In the genomic region with DNA sequence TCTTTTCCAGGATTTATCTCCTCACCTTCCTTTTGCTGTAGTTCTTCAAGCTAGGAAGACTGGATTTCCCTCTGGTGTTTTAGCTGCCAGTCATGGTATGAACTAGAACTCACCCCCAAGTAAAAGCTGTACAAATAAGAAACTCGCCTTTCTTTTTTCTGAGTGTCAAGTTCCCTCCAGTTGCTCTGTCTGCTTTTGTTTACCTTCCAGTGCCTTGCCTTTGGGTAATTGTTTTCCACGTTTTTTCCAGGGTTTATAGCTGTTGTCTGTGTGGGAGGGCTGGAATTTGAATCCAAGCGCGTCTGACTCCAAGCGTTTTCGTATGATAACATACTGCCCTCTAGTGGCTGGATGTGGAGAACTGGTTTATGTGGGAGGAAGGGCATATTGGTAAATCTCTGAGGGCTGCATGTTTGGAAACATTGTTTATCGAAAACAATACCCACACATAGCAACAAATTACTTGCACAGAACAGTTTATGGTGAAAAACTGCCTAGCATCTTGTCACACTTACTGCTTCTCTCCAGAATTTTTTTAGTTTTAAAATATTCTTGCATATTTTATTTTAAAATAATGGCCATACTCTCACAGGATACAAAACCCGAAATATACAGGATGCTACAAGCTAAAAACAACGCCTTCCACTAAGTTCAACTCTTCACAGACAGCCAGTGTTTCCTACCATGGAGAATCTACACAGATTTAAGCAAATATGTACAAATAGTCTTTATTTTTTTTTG, we compare ENCODE assay signal across 8 cellular contexts. TPM values are rescaled to one million over a fixed set of nuclear protein-coding genes. Genes with fewer than 3 reads are reported as not detected.
A peak's percentile ranks its signal among the peaks of the same experiment; 100 is the strongest.
DNase-seq lines count a peak whose midpoint lies in the region; ATAC-seq, FAIRE-seq and TF ChIP-seq lines count a peak whose summit lies in the region.

No MANE protein-coding gene starts in this region.

- H3K4me1 ChIP-seq in GM12878 (ENCODE audit: control insufficient read depth, insufficient read depth, low read length) (no peaks in the 10 kb centered on the region), hepatocyte (ENCODE audit: insufficient read depth) (peaks cover 8% of the 10 kb centered on the region), sigmoid colon (peaks cover 0 to 5% (median 2%) of the 10 kb centered on the region in 4 donors)

- intact Hi-C loops in Right ventricle myocardium inferior (cut with DNase I) (loop anchor here (1.0 to 2.0 kb wide), 4 partner anchors 41 to 154 kb away; partner anchors contain the start of gene FLT3LG), cardiac septum (cut with DNase I) (loop anchor here (2.0 kb wide), 1 partner anchor 44 kb away; no protein-coding TSS in a partner anchor), GM12878 (cut with micrococcal nuclease; ENCODE audit: unreplicated experiment) (loop anchor here (1.0 to 2.0 kb wide), 2 partner anchors 41 to 74 kb away; no protein-coding TSS in a partner anchor), sigmoid colon (cut with DNase I) (loop anchor here (1.0 to 2.0 kb wide), 2 partner anchors 44 to 154 kb away; no protein-coding TSS in a partner anchor)

- CTCF ChIA-PET in GM12878 (lab: Yijun Ruan, JAX), result interaction anchor here (0.7 to 3.3 kb wide), 38 partner anchors 9 to 321 kb away, joined by 3 to 37 read pairs (median 5); partner anchors contain the start of genes FLT3LG, PIH1D1, PRMT1 and RPL13A

- TF ChIP-seq RAD21 in GM12878 (IDR thresholded peaks at IDR 0.05; ENCODE audit: insufficient read depth, low read depth, low read length), result peak; percentile 91

- H3K79me2 ChIP-seq in GM12878 (ENCODE audit: control insufficient read depth, insufficient read depth, low read length), result no peaks in the 10 kb centered on the region
- no peaks in the 10 kb centered on the region for H3K79me2 ChIP-seq in hepatocyte

- H3K9me2 ChIP-seq in hepatocyte (replicated peaks; ENCODE audit: insufficient read depth), result no peaks in the 10 kb centered on the region

- H3K9me3 ChIP-seq in GM12878 (replicated peaks; ENCODE audit: control insufficient read depth, insufficient read depth, low read length), result no peaks in the 10 kb centered on the region
- H3K9me3 ChIP-seq in hepatocyte (ENCODE audit: low read depth), result no peaks in the 10 kb centered on the region
- no peaks in the 10 kb centered on the region for H3K9me3 ChIP-seq in sigmoid colon

- TF ChIP-seq CTCF in GM12878 (IDR thresholded peaks at IDR 0.05 in 2 of 3, conservative IDR thresholded peaks at IDR 0.05 in 1 of 3; ENCODE audit: control insufficient read depth in 2 of 3, extremely low read depth in 1 of 3, insufficient read depth in 1 of 3, low read depth in 3 of 3, low read length in 3 of 3) (peak; percentile 75 to 90 (median 86)), hepatocyte (IDR thresholded peaks at IDR 0.05; ENCODE audit: poor library complexity) (peak; percentile 90), sigmoid colon (IDR thresholded peaks at IDR 0.05) (peak; percentile 74 to 94 (median 88))

- WGBS in GM12878 (ENCODE audit: insufficient coverage, insufficient replicate concordance, low lambda C conversion rate, missing lambda C conversion rate), result 9% methylated on average over 9 of the region's 9 CpGs
- 18% methylated on average over 9 of the region's 9 CpGs for WGBS in hepatocyte (ENCODE audit: low lambda C conversion rate, missing lambda C conversion rate)
- WGBS in sigmoid colon, 2 donors, result 4 to 9% methylated on average over 9 of the region's 9 CpGs

- TF ChIP-seq POLR2A in GM12878 (IDR thresholded peaks at IDR 0.05; ENCODE audit: low read depth, low read length), result no peak
- no peak for TF ChIP-seq POLR2A in sigmoid colon (IDR thresholded peaks at IDR 0.05)

- in situ Hi-C loops in GM12878 (cut with MboI), result no loop called here

- no peak overlapping the region for H3K27ac ChIP-seq in GM12878 (ENCODE audit: control insufficient read depth, insufficient read depth)
- H3K27ac ChIP-seq in hepatocyte, result peak overlapping the region; percentile 50
- peak overlapping the region in 1 of 4 donors; percentile 35 for H3K27ac ChIP-seq in sigmoid colon

- H3K4me2 ChIP-seq in GM12878 (ENCODE audit: control insufficient read depth, insufficient read depth) (no peak overlapping the region; the same call in 1 of the 2 replicates), hepatocyte (peak overlapping the region; percentile 46)

- H2AFZ ChIP-seq in GM12878 (ENCODE audit: control insufficient read depth, low read depth, low read length) (no peak overlapping the region), hepatocyte (no peak overlapping the region)

- DNase-seq in Right ventricle myocardium inferior (ENCODE audit: missing footprints), result no peak
- DNase-seq in cardiac septum (ENCODE audit: low spot score), result no peak
- DNase-seq in NCI-H146 treated with DMSO at 0.1 percent for 48 hours (lab: John Stamatoyannopoulos, UW; ENCODE audit: unreplicated experiment), result peak; percentile 91
- peak; percentile 91 for DNase-seq in SW480 (ENCODE audit: low spot score)
- peak; percentile 42 for DNase-seq in GM12878 (ENCODE audit: low read depth, low spot score)
- DNase-seq in hepatocyte (ENCODE audit: low spot score), result peak; percentile 95
- DNase-seq in sigmoid colon, result peak; percentile 88

- FAIRE-seq in GM12878 (lab: Jason Lieb, UNC), result peak; percentile 92

- H3K9ac ChIP-seq in GM12878 (ENCODE audit: control insufficient read depth, insufficient read depth, low read length), result no peak overlapping the region

- SMC1A ChIA-PET in GM12878 (lab: Charles Lee; ENCODE audit: uncharacterized antibody, unreplicated experiment), result interaction anchor here (0.5 to 5.4 kb wide), 23 partner anchors 11 to 283 kb away, joined by 3 to 70 read pairs (median 4); partner anchors contain the start of gene FLT3LG

- H3K27me3 ChIP-seq in GM12878 (replicated peaks in 1 of 2; ENCODE audit: control insufficient read depth in 2 of 2, insufficient read depth in 2 of 2, low read length in 1 of 2) (no peaks in the 10 kb centered on the region), hepatocyte (no peaks in the 10 kb centered on the region), sigmoid colon (no peaks in the 10 kb centered on the region)

- H4K20me1 ChIP-seq in GM12878 (ENCODE audit: control insufficient read depth, insufficient read depth) (no peaks in the 10 kb centered on the region), hepatocyte (ENCODE audit: insufficient read depth, poor library complexity, severe bottlenecking) (no peaks in the 10 kb centered on the region)

- RAD21 ChIA-PET in GM12878 (lab: Charles Lee; ENCODE audit: unreplicated experiment), result interaction anchor here (0.7 to 2.4 kb wide), 15 partner anchors 13 to 129 kb away, joined by 3 to 27 read pairs (median 4); partner anchors contain the start of genes ALDH16A1, FLT3LG and RPL13A

- H3K36me3 ChIP-seq in GM12878 (ENCODE audit: control insufficient read depth in 2 of 2, insufficient read depth in 2 of 2, low read length in 1 of 2) (no peaks in the 10 kb centered on the region), hepatocyte (replicated peaks; ENCODE audit: insufficient read depth, low read depth) (no peaks in the 10 kb centered on the region), sigmoid colon (peaks cover 0 to 3% (median 0%) of the 10 kb centered on the region in 4 donors)

- no TSS peak for BruUV-seq in GM12878 (replicated peaks; lab: Mats Ljungman, UMichigan)

- TF ChIP-seq EP300 in GM12878 (IDR thresholded peaks at IDR 0.05; ENCODE audit: borderline replicate concordance in 1 of 2, control insufficient read depth in 1 of 2, low read depth in 2 of 2, low read length in 2 of 2), result no peak
- TF ChIP-seq EP300 in sigmoid colon (IDR thresholded peaks at IDR 0.05), result no peak

- POLR2A ChIA-PET in GM12878 (lab: Charles Lee), result interaction anchor here (0.9 to 1.8 kb wide), 2 partner anchors 47 to 51 kb away, joined by 4 to 7 read pairs; partner anchors contain the start of gene RPS11

- H3K4me3 ChIP-seq in GM12878, result no peak overlapping the region
- H3K4me3 ChIP-seq in hepatocyte, result no peak overlapping the region
- H3K4me3 ChIP-seq in sigmoid colon, result no peak overlapping the region

- ATAC-seq in Right ventricle myocardium inferior (peak; percentile 83), GM12878 (peak; percentile 85), GM21381 (IDR thresholded peaks at IDR 0.05; ENCODE audit: unreplicated experiment) (no peak)

RNA-seq across cellular contexts. Expression of gene RCN3, which starts 19.2 kb away (rescaled TPM):
- total RNA-seq in Right ventricle myocardium inferior (7.4 TPM), cardiac septum (14.0 TPM), GM12878 (2014; rRNA removed) (not detected in 2 replicates), GM12878 (2014; rRNA removed; fragmentation: Illumina TruSeq; extraction: Trizol) (0.32 and 0.49 TPM in 2 replicates), GM12878 (2021) (0.27 and 0.38 TPM in 2 replicates), hepatocyte (20.5 and 25.8 TPM in 2 replicates), sigmoid colon (10 to 100 TPM; 14.5 to 43.8 (median 20.6) TPM)
- total RNA-seq in GM12878 (2013; cell fraction: nucleolus; rRNA removed), result 2.0 TPM in 1 of 2 replicates, not detected in the other
- polyA plus RNA-seq in GM12878 (2011; ENCODE audit: low read depth), result 0.18 TPM
- polyA plus RNA-seq in GM12878 (2011; rRNA removed) (0.12 TPM in 1 of 2 replicates, not detected in the other), GM12878 (2014; fragmentation: Illumina TruSeq; extraction: Trizol) (0.21 TPM in 1 of 2 replicates, not detected in the other), GM12878 (2014; fragmentation: Nextera tagmentation; extraction: Ambion mirVana) (not detected), GM12878 (2014; rRNA removed) (0.96 and 1.7 TPM in 2 replicates), GM12878 (2016; fragmentation: Nextera tagmentation; extraction: Ambion mirVana) (under 1 TPM; 0.49 to 0.99 TPM), hepatocyte (81.4 and 85.4 TPM in 2 replicates), sigmoid colon (10 to 100 TPM; 13.6 to 28.2 (median 21.6) TPM)
- 0.07 and 0.15 TPM in 2 replicates for polyA plus RNA-seq in GM12878 (2011; cell fraction: cytosol; rRNA removed)
- 0.09 TPM in 1 of 2 replicates, not detected in the other for polyA plus RNA-seq in GM12878 (2011; cell fraction: nucleus; rRNA removed)
- polyA plus RNA-seq in GM12878 (2012), result 1.0 and 3.9 TPM in 2 replicates
- not detected in 2 replicates for polyA minus RNA-seq in GM12878 (2011; rRNA and poly(A)+ RNA removed)
- not detected in 2 replicates for polyA minus RNA-seq in GM12878 (2011; cell fraction: cytosol; rRNA and poly(A)+ RNA removed)
- not detected in 2 replicates for polyA minus RNA-seq in GM12878 (2011; cell fraction: nucleus; rRNA and poly(A)+ RNA removed)

RNA-seq across cellular contexts. Expression of gene NOSIP, which starts 33.4 kb away (rescaled TPM):
- total RNA-seq in Right ventricle myocardium inferior (49.6 TPM), cardiac septum (34.5 TPM), GM12878 (2014; rRNA removed) (68.6 and 75.3 TPM in 2 replicates), GM12878 (2014; rRNA removed; fragmentation: Illumina TruSeq; extraction: Trizol) (34.2 and 38.6 TPM in 2 replicates), GM12878 (2021) (51.8 and 55.0 TPM in 2 replicates), hepatocyte (43.4 and 52.8 TPM in 2 replicates), sigmoid colon (10 to 100 TPM; 47.6 to 67.8 (median 62.3) TPM)
- 16.5 and 19.8 TPM in 2 replicates for total RNA-seq in GM12878 (2013; cell fraction: nucleolus; rRNA removed)
- polyA plus RNA-seq in GM12878 (2011; ENCODE audit: low read depth), result 19.9 TPM
- polyA plus RNA-seq in GM12878 (2011; rRNA removed) (25.0 and 45.1 TPM in 2 replicates), GM12878 (2014; fragmentation: Illumina TruSeq; extraction: Trizol) (12.4 and 27.9 TPM in 2 replicates), GM12878 (2014; fragmentation: Nextera tagmentation; extraction: Ambion mirVana) (10 to 100 TPM in 1 of 2 experiments, 1 to 10 TPM in 1; 7.2 to 20.1 TPM), GM12878 (2014; rRNA removed) (65.5 and 70.6 TPM in 2 replicates), GM12878 (2016; fragmentation: Nextera tagmentation; extraction: Ambion mirVana) (10 to 100 TPM; 75.8 to 85.5 TPM), hepatocyte (92.4 and 93.9 TPM in 2 replicates), sigmoid colon (100 to 1,000 TPM in 2 of 3 donors, 10 to 100 TPM in 1; 96.1 to 123 (median 113) TPM)
- 81.2 and 120 TPM in 2 replicates for polyA plus RNA-seq in GM12878 (2011; cell fraction: cytosol; rRNA removed)
- 97.3 and 127 TPM in 2 replicates for polyA plus RNA-seq in GM12878 (2011; cell fraction: nucleus; rRNA removed)
- 45.3 and 48.3 TPM in 2 replicates for polyA plus RNA-seq in GM12878 (2012)
- polyA minus RNA-seq in GM12878 (2011; rRNA and poly(A)+ RNA removed), result 44.5 and 78.1 TPM in 2 replicates
- 20.8 and 31.5 TPM in 2 replicates for polyA minus RNA-seq in GM12878 (2011; cell fraction: cytosol; rRNA and poly(A)+ RNA removed)
- 16.6 and 24.8 TPM in 2 replicates for polyA minus RNA-seq in GM12878 (2011; cell fraction: nucleus; rRNA and poly(A)+ RNA removed)

RNA-seq across cellular contexts. Expression of gene PRRG2, which starts 34.1 kb away (rescaled TPM):
- total RNA-seq in Right ventricle myocardium inferior (0.76 TPM), cardiac septum (0.40 TPM), GM12878 (2014; rRNA removed) (1.3 TPM in 2 replicates), GM12878 (2014; rRNA removed; fragmentation: Illumina TruSeq; extraction: Trizol) (0.40 and 0.46 TPM in 2 replicates), GM12878 (2021) (0.82 and 1.6 TPM in 2 replicates), hepatocyte (6.0 and 10.2 TPM in 2 replicates), sigmoid colon (under 1 TPM in 1 of 4 donors, not detected in 3; 0.71 TPM)
- 1.2 and 2.2 TPM in 2 replicates for total RNA-seq in GM12878 (2013; cell fraction: nucleolus; rRNA removed)
- polyA plus RNA-seq in GM12878 (2011; ENCODE audit: low read depth), result 1.8 TPM
- polyA plus RNA-seq in GM12878 (2011; rRNA removed) (0.37 and 1.3 TPM in 2 replicates), GM12878 (2014; fragmentation: Illumina TruSeq; extraction: Trizol) (0.50 and 1.0 TPM in 2 replicates), GM12878 (2014; fragmentation: Nextera tagmentation; extraction: Ambion mirVana) (under 1 TPM; 0.09 to 0.21 TPM), GM12878 (2014; rRNA removed) (1.6 and 2.1 TPM in 2 replicates), GM12878 (2016; fragmentation: Nextera tagmentation; extraction: Ambion mirVana) (1 to 10 TPM in 1 of 2 experiments, under 1 TPM in 1; 0.66 to 1.1 TPM), hepatocyte (4.0 and 4.3 TPM in 2 replicates), sigmoid colon (10 to 100 TPM in 2 of 3 donors, 1 to 10 TPM in 1; 7.2 to 18.9 (median 18.3) TPM)
- polyA plus RNA-seq in GM12878 (2011; cell fraction: cytosol; rRNA removed), result 1.3 and 1.6 TPM in 2 replicates
- 1.1 and 1.4 TPM in 2 replicates for polyA plus RNA-seq in GM12878 (2011; cell fraction: nucleus; rRNA removed)
- polyA plus RNA-seq in GM12878 (2012), result 0.76 and 1.0 TPM in 2 replicates
- 0.44 and 2.5 TPM in 2 replicates for polyA minus RNA-seq in GM12878 (2011; rRNA and poly(A)+ RNA removed)
- polyA minus RNA-seq in GM12878 (2011; cell fraction: cytosol; rRNA and poly(A)+ RNA removed), result 1.1 and 1.8 TPM in 2 replicates
- 2.4 and 4.3 TPM in 2 replicates for polyA minus RNA-seq in GM12878 (2011; cell fraction: nucleus; rRNA and poly(A)+ RNA removed)

RNA-seq across cellular contexts. Expression of gene FCGRT, which starts 34.5 kb away (rescaled TPM):
- 105 TPM for total RNA-seq in Right ventricle myocardium inferior
- 50.6 TPM for total RNA-seq in cardiac septum
- total RNA-seq in GM12878 (2013; cell fraction: nucleolus; rRNA removed), result 2.1 and 3.3 TPM in 2 replicates
- 0.51 TPM in 1 of 2 replicates, not detected in the other for total RNA-seq in GM12878 (2014; rRNA removed)
- not detected in 2 replicates for total RNA-seq in GM12878 (2014; rRNA removed; fragmentation: Illumina TruSeq; extraction: Trizol)
- total RNA-seq in GM12878 (2021), result 0.56 and 2.4 TPM in 2 replicates
- 1.00 TPM for polyA plus RNA-seq in GM12878 (2011; ENCODE audit: low read depth)
- polyA plus RNA-seq in GM12878 (2011; rRNA removed), result 0.78 and 0.81 TPM in 2 replicates
- polyA plus RNA-seq in GM12878 (2011; cell fraction: cytosol; rRNA removed), result 0.60 and 0.65 TPM in 2 replicates
- 0.54 and 0.93 TPM in 2 replicates for polyA plus RNA-seq in GM12878 (2011; cell fraction: nucleus; rRNA removed)
- polyA plus RNA-seq in GM12878 (2012), result 1.7 and 2.5 TPM in 2 replicates
- polyA plus RNA-seq in GM12878 (2014; fragmentation: Illumina TruSeq; extraction: Trizol), result 0.19 TPM in 1 of 2 replicates, not detected in the other
- under 1 TPM in 1 of 2 experiments, not detected in 1; 0.18 TPM for polyA plus RNA-seq in GM12878 (2014; fragmentation: Nextera tagmentation; extraction: Ambion mirVana)
- polyA plus RNA-seq in GM12878 (2014; rRNA removed), result 0.29 and 0.49 TPM in 2 replicates
- under 1 TPM; 0.11 to 0.43 TPM for polyA plus RNA-seq in GM12878 (2016; fragmentation: Nextera tagmentation; extraction: Ambion mirVana)
- not detected in 2 replicates for polyA minus RNA-seq in GM12878 (2011; rRNA and poly(A)+ RNA removed)
- not detected in 2 replicates for polyA minus RNA-seq in GM12878 (2011; cell fraction: cytosol; rRNA and poly(A)+ RNA removed)
- 0.24 TPM in 1 of 2 replicates, not detected in the other for polyA minus RNA-seq in GM12878 (2011; cell fraction: nucleus; rRNA and poly(A)+ RNA removed)
- total RNA-seq in hepatocyte, result 313 and 321 TPM in 2 replicates
- polyA plus RNA-seq in hepatocyte, result 509 and 519 TPM in 2 replicates
- 100 to 1,000 TPM; 164 to 203 (median 178) TPM for total RNA-seq in sigmoid colon
- polyA plus RNA-seq in sigmoid colon, result 100 to 1,000 TPM; 222 to 317 (median 243) TPM

RNA-seq across cellular contexts. Expression of gene PRR12, which starts 44.0 kb away (rescaled TPM):
- total RNA-seq in Right ventricle myocardium inferior, result 14.5 TPM
- 15.9 TPM for total RNA-seq in cardiac septum
- 10.0 and 11.4 TPM in 2 replicates for total RNA-seq in GM12878 (2013; cell fraction: nucleolus; rRNA removed)
- total RNA-seq in GM12878 (2014; rRNA removed), result 1.5 and 1.8 TPM in 2 replicates
- 0.83 and 0.94 TPM in 2 replicates for total RNA-seq in GM12878 (2014; rRNA removed; fragmentation: Illumina TruSeq; extraction: Trizol)
- 22.7 and 25.3 TPM in 2 replicates for total RNA-seq in GM12878 (2021)
- 1.4 TPM for polyA plus RNA-seq in GM12878 (2011; ENCODE audit: low read depth)
- 0.13 and 0.30 TPM in 2 replicates for polyA plus RNA-seq in GM12878 (2011; rRNA removed)
- 0.52 and 0.55 TPM in 2 replicates for polyA plus RNA-seq in GM12878 (2011; cell fraction: cytosol; rRNA removed)
- 2.6 and 6.4 TPM in 2 replicates for polyA plus RNA-seq in GM12878 (2011; cell fraction: nucleus; rRNA removed)
- 6.4 and 7.2 TPM in 2 replicates for polyA plus RNA-seq in GM12878 (2012)
- polyA plus RNA-seq in GM12878 (2014; fragmentation: Illumina TruSeq; extraction: Trizol), result 0.78 and 2.6 TPM in 2 replicates
- polyA plus RNA-seq in GM12878 (2014; fragmentation: Nextera tagmentation; extraction: Ambion mirVana), result under 1 TPM; 0.02 to 0.11 TPM
- 5.4 and 8.5 TPM in 2 replicates for polyA plus RNA-seq in GM12878 (2014; rRNA removed)
- 1 to 10 TPM; 1.5 to 1.8 TPM for polyA plus RNA-seq in GM12878 (2016; fragmentation: Nextera tagmentation; extraction: Ambion mirVana)
- 0.51 and 1.4 TPM in 2 replicates for polyA minus RNA-seq in GM12878 (2011; rRNA and poly(A)+ RNA removed)
- polyA minus RNA-seq in GM12878 (2011; cell fraction: cytosol; rRNA and poly(A)+ RNA removed), result 4.1 and 4.4 TPM in 2 replicates
- polyA minus RNA-seq in GM12878 (2011; cell fraction: nucleus; rRNA and poly(A)+ RNA removed), result 2.2 and 3.0 TPM in 2 replicates
- 2.1 and 3.7 TPM in 2 replicates for total RNA-seq in hepatocyte
- 2.7 and 3.0 TPM in 2 replicates for polyA plus RNA-seq in hepatocyte
- total RNA-seq in sigmoid colon, result 10 to 100 TPM in 1 of 4 donors, 1 to 10 TPM in 3; 5.4 to 16.1 (median 6.1) TPM
- polyA plus RNA-seq in sigmoid colon, result 10 to 100 TPM in 1 of 3 donors, 1 to 10 TPM in 2; 3.0 to 20.4 (median 4.2) TPM

Comparison
In these comparisons a context has a peak if more than half of its experiments do, and no peak if none do; other contexts are left out.
1. DNase-seq: peak in NCI-H146 treated with DMSO at 0.1 percent for 48 hours (single experiment), SW480 (single experiment), GM12878 (single experiment), hepatocyte (single experiment) and sigmoid colon (single experiment); none in Right ventricle myocardium inferior (single experiment) and cardiac septum (single experiment).
2. Peak in every context shown above with its lines, with median percentiles within 50 percentile points of each other: CTCF ChIP-seq.